ENCODE assay signal across 1 cellular context in genomic region chr15:100602064-100602821, GRCh38.
TF ChIP-seq lines count a peak whose summit lies in the region.

Gene ASB7 (plus strand): TSS chr15:100602589. CDS start chr15:100612217, 9,628 bp downstream.
Gene LINS1 (minus strand): TSS chr15:100602184. CDS start chr15:100580842, 21,342 bp downstream.

TF ChIP-seq in K562, 482 proteins besides CTCF, POLR2A, EP300 and RAD21 (continued from another document and continues in another):
- TF ChIP-seq CHD7 (IDR thresholded peaks at IDR 0.05; ENCODE audit: low read depth, low read length) (no peak), ZNF384 (IDR thresholded peaks at IDR 0.05; ENCODE audit: low read depth, low read length) (no peak), ZBTB7A (IDR thresholded peaks at IDR 0.05; ENCODE audit: borderline replicate concordance, control insufficient read depth, low read depth, low read length) (peak; percentile 44; the same call in 1 of the 2 replicates), STAG1 (CRISPR knock-in tag; IDR thresholded peaks at IDR 0.05; ENCODE audit: borderline replicate concordance) (no peak), POU5F1 (IDR thresholded peaks at IDR 0.05; ENCODE audit: borderline replicate concordance, low read depth, low read length, partially characterized antibody) (peak; percentile 93), CHD1 (IDR thresholded peaks at IDR 0.05; ENCODE audit: low read length) (no peak), ZNF324 (CRISPR knock-in tag; IDR thresholded peaks at IDR 0.05) (no peak), POLR2G (IDR thresholded peaks at IDR 0.05; ENCODE audit: low read depth, low read length) (peak; percentile 78), TAF1 (IDR thresholded peaks at IDR 0.05; ENCODE audit: control insufficient read depth, extremely low read depth, insufficient read depth, low read length, severe bottlenecking) (peak; percentile 76), SMAD4 (CRISPR knock-in tag; conservative IDR thresholded peaks at IDR 0.05) (0 out of 2 replicates have a peak, but pooled peaks have one; percentile 8), TEAD4 (IDR thresholded peaks at IDR 0.05; ENCODE audit: low read length) (no peak), TEAD4 (CRISPR knock-in tag; IDR thresholded peaks at IDR 0.05; ENCODE audit: borderline replicate concordance) (no peak), ESRRA (IDR thresholded peaks at IDR 0.05; ENCODE audit: borderline replicate concordance, low read depth) (peak; percentile 46; the same call in 1 of the 2 replicates), ZNF140 (CRISPR knock-in tag; IDR thresholded peaks at IDR 0.05) (no peak), ZNF197 (CRISPR knock-in tag; IDR thresholded peaks at IDR 0.05; ENCODE audit: low read depth) (no peak), PRPF4 (IDR thresholded peaks at IDR 0.05; ENCODE audit: insufficient read depth, low read depth, low read length, poor library complexity, severe bottlenecking) (no peak), ZBTB2 (IDR thresholded peaks at IDR 0.05) (peak; percentile 94), PRMT5 (CRISPR knock-in tag; IDR thresholded peaks at IDR 0.05) (no peak), FOXP4 (CRISPR knock-in tag; IDR thresholded peaks at IDR 0.05; ENCODE audit: borderline replicate concordance) (no peak; the same call in 1 of the 2 replicates), NFRKB (IDR thresholded peaks at IDR 0.05; ENCODE audit: low read depth) (0 out of 2 replicates have a peak, but pooled peaks have one; percentile 38), ZNF431 (CRISPR knock-in tag; IDR thresholded peaks at IDR 0.05) (no peak), HDAC8 (tag; IDR thresholded peaks at IDR 0.05) (no peak), MITF (IDR thresholded peaks at IDR 0.05) (no peak), ZNF609 (CRISPR knock-in tag; IDR thresholded peaks at IDR 0.05; ENCODE audit: borderline replicate concordance) (no peak), TFAM (CRISPR knock-in tag; conservative IDR thresholded peaks at IDR 0.05) (no peak), KHSRP (IDR thresholded peaks at IDR 0.05) (no peak), ZBTB26 (CRISPR knock-in tag; IDR thresholded peaks at IDR 0.05) (no peak), ZNF24 (IDR thresholded peaks at IDR 0.05) (no peak), POLR2B (IDR thresholded peaks at IDR 0.05; ENCODE audit: low read depth, partially characterized antibody) (peak; percentile 32), CHD2 (IDR thresholded peaks at IDR 0.05; ENCODE audit: low read depth, low read length) (peak; percentile 10; the same call in 1 of the 2 replicates), ZNF512 (tag; IDR thresholded peaks at IDR 0.05) (no peak), XRCC5 (IDR thresholded peaks at IDR 0.05; ENCODE audit: low read depth, low read length) (0 out of 2 replicates have a peak, but pooled peaks have one; percentile 71), KDM5B (IDR thresholded peaks at IDR 0.05; ENCODE audit: insufficient replicate concordance, low read depth, low read length) (peak; percentile 37)
